In the genomic region with DNA sequence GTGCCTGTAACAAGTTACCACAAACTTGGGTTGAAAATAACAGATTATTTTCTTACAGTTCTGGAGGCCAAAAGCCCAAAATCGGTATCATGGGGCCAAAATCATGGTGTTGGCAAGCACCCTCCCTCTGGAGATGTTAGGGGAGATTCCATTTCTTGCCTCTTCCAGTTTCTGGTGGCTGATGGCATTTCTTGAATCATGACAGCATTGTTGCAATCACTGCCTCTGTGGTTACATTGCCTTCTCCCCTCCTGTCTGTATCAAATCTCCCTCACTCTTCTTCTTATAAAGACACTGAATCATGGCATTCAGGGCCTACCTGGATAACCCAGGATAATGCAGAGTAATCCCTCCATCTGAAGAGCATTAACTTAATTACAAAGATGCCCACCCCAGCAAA, we compare ENCODE assay signal across 12 cellular contexts.
"Had no signal": no experiment of that assay in that cellular context is flagged by ENCODE, and none has a peak within 500 bp of the region (broad histone marks: within the 10 kb centered on the region; RNA-seq: fewer than 3 reads in every experiment).

No MANE protein-coding gene starts in this region.

- DNase-seq: activated CD4-positive, alpha-beta T cell treated with anti-CD3 and anti-CD28 coated beads, Interleukin-2, amount 50 U/mL, for 1 hour; activated CD8-positive, alpha-beta memory T cell treated with anti-CD3 and anti-CD28 coated beads for 24 hours; activated naive CD8-positive, alpha-beta T cell treated with anti-CD3 and anti-CD28 coated beads, Interleukin-2, amount 10 ng/mL, durations not matched to agents 7 days and 5 days; aorta; cortex of kidney; effector CD8-positive, alpha-beta T cell; kidney glomerular epithelial cell; occipital lobe; right cardiac atrium; small intestine; stimulated activated naive CD8-positive, alpha-beta T cell treated with anti-CD3 and anti-CD28 coated beads, Interleukin-15, amount 100 ng/mL, for 72 hours had no signal

- FAIRE-seq: endothelial cell of umbilical vein, small intestine had no signal
